In the genomic region with DNA sequence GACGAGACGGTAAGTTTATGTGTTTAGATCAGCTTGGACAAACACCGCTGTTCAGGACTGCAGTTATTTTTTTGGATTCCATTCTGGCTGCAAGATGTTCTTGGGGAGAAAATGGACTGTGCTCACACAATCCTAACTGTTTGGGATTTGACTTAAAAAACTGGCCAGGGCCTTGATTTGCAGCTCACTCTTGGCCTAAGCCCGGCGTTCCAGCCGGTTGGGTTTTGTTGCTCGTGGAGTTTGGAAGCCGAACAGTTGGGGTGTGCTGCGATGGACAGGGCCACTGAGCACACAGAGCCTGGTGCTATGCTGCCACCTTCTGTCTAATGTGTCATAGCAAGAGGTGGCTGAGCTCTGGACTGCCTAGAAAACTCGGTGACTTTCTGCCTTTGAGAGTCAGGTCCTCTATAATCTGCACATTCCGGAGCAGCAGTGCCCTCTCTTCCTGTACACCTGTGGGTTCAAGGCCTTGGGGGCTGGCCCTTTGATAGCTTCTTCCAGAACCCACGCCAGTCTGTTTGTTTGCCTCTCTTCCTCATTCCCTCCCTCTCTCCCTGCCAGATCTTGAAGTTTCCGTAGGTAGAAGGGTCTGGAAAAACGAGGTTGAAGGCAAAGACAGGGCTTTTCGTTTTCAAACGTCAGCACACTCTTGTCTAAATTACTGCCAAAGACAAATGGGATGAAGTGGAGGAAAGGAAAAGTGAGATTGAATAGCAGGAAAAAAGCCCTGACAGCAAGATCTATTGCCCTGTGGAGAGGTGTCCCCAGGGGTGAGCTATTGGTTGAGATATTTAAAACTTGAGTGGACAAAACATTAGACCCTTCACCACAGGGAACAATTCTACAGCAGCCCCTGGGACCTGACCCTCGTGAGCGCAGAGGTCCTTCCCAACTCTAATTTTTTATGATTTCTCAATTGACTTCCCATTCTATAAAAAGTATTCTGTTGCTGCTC, we compare ENCODE assay signal across 1 cellular context.
TF ChIP-seq lines count a peak whose summit lies in the region.

No MANE protein-coding gene starts in this region.

TF ChIP-seq in HepG2, 621 proteins besides CTCF, POLR2A, EP300 and RAD21 (continued from another document and continues in another):
- TF ChIP-seq, protein P1, sequence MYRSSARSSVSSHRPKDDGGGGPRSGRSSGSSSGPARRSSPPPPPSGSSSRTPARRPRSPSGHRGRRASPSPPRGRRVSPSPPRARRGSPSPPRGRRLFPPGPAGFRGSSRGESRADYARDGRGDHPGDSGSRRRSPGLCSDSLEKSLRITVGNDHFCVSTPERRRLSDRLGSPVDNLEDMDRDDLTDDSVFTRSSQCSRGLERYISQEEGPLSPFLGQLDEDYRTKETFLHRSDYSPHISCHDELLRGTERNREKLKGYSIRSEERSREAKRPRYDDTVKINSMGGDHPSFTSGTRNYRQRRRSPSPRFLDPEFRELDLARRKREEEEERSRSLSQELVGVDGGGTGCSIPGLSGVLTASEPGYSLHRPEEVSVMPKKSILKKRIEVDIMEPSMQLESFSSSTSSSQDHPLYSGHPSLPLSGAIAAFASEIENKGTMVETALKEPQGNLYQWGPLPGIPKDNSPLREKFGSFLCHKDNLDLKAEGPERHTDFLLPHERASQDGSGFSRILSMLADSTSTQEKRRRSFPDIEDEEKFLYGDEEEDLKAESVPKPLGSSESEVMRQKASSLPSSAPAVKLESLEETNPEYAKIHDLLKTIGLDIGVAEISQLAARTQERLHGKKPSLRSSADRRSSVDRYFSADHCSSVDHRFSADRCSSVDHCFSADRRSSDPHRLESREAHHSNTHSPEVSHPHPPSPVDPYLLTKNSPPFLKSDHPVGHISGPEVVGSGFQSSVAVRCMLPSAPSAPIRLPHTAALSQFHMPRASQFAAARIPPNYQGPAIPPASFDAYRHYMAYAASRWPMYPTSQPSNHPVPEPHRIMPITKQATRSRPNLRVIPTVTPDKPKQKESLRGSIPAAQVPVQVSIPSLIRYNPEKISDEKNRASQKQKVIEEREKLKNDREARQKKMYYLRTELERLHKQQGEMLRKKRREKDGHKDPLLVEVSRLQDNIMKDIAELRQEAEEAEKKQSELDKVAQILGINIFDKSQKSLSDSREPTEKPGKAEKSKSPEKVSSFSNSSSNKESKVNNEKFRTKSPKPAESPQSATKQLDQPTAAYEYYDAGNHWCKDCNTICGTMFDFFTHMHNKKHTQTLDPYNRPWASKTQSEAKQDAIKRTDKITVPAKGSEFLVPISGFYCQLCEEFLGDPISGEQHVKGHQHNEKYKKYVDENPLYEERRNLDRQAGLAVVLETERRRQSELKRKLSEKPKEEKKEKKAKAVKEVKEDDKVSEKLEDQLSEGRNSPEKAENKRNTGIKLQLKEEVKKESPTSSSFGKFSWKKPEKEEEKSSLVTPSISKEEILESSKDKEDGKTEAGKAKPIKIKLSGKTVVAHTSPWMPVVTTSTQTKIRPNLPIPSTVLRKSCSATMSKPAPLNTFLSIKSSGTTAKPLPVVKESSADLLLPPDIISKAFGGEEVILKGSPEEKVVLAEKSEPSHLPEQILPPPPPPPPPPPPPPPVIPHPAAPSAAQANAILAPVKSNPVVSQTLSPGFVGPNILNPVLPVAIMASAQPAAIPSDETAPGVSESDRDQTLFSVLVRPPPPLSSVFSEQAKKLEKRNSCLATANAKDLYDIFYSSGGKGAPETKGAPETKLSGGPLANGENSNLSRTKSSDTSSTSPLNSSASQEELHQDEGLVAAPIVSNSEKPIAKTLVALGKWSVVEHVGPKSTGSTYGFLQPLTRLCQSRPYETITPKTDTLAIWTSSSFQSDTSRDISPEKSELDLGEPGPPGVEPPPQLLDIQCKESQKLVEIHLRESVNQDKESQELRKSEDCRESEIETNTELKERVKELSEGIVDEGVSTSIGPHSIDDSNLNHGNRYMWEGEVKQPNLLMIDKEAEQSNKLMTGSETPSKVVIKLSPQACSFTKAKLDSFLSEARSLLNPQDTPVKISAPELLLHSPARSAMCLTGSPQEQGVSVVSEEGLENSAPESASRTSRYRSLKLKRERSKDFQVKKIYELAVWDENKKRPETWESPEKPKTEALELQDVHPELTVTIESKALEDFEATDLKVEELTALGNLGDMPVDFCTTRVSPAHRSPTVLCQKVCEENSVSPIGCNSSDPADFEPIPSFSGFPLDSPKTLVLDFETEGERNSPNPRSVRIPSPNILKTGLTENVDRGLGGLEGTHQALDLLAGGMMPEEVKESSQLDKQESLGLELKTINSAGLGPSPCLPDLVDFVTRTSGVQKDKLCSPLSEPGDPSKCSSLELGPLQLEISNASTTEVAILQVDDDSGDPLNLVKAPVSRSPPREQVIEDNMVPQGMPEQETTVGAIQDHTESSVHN (CRISPR knock-in tag; IDR thresholded peaks at IDR 0.05): no peak
- TF ChIP-seq CBFB (CRISPR knock-in tag; IDR thresholded peaks at IDR 0.05) (no peak), TAF15 (IDR thresholded peaks at IDR 0.05; ENCODE audit: low read depth, low read length, poor library complexity, severe bottlenecking) (no peak), ZNF383 (CRISPR knock-in tag; IDR thresholded peaks at IDR 0.05; ENCODE audit: borderline replicate concordance) (no peak), WIZ (CRISPR knock-in tag; IDR thresholded peaks at IDR 0.05) (0 out of 2 replicates have a peak, but pooled peaks have one; percentile 52), KLF16 (CRISPR knock-in tag; IDR thresholded peaks at IDR 0.05) (no peak), ZBTB38 (CRISPR knock-in tag; IDR thresholded peaks at IDR 0.05) (0 out of 2 replicates have a peak, but pooled peaks have one; percentile 18), FOXA1 (IDR thresholded peaks at IDR 0.05) (no peak), FOXA1 (CRISPR knock-in tag; IDR thresholded peaks at IDR 0.05) (no peak), ZNF614 (CRISPR knock-in tag; IDR thresholded peaks at IDR 0.05; ENCODE audit: borderline replicate concordance) (no peak), ZNF20 (CRISPR knock-in tag; IDR thresholded peaks at IDR 0.05) (no peak), SAP130 (CRISPR knock-in tag; IDR thresholded peaks at IDR 0.05; ENCODE audit: low read depth) (peak; percentile 29; the same call in 1 of the 2 replicates), ZNF558 (CRISPR knock-in tag; IDR thresholded peaks at IDR 0.05; ENCODE audit: borderline replicate concordance) (no peak), ZNF3 (CRISPR knock-in tag; IDR thresholded peaks at IDR 0.05) (no peak), KDM2A (CRISPR knock-in tag; IDR thresholded peaks at IDR 0.05; ENCODE audit: borderline replicate concordance, low read depth) (peak; percentile 47; the same call in 1 of the 2 replicates), ZNF24 (IDR thresholded peaks at IDR 0.05) (no peak), ZNF337 (CRISPR knock-in tag; IDR thresholded peaks at IDR 0.05; ENCODE audit: borderline replicate concordance, low read depth) (no peak), ZNF136 (CRISPR knock-in tag; IDR thresholded peaks at IDR 0.05; ENCODE audit: low read depth) (no peak), FOXO1 (CRISPR knock-in tag; IDR thresholded peaks at IDR 0.05) (0 out of 2 replicates have a peak, but pooled peaks have one; percentile 25), PRMT3 (CRISPR knock-in tag; IDR thresholded peaks at IDR 0.05; ENCODE audit: borderline replicate concordance, low read depth) (no peak), BRCA1 (CRISPR knock-in tag; IDR thresholded peaks at IDR 0.05) (no peak), XRCC5 (optimal IDR thresholded peaks at IDR 0.05; ENCODE audit: low read length) (peak; percentile 83), ZNF816 (CRISPR knock-in tag; IDR thresholded peaks at IDR 0.05; ENCODE audit: borderline replicate concordance) (no peak)
- TF ChIP-seq, protein P2, sequence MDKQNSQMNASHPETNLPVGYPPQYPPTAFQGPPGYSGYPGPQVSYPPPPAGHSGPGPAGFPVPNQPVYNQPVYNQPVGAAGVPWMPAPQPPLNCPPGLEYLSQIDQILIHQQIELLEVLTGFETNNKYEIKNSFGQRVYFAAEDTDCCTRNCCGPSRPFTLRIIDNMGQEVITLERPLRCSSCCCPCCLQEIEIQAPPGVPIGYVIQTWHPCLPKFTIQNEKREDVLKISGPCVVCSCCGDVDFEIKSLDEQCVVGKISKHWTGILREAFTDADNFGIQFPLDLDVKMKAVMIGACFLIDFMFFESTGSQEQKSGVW (CRISPR knock-in tag; IDR thresholded peaks at IDR 0.05; ENCODE audit: borderline replicate concordance): no peak
- TF ChIP-seq, protein P3, sequence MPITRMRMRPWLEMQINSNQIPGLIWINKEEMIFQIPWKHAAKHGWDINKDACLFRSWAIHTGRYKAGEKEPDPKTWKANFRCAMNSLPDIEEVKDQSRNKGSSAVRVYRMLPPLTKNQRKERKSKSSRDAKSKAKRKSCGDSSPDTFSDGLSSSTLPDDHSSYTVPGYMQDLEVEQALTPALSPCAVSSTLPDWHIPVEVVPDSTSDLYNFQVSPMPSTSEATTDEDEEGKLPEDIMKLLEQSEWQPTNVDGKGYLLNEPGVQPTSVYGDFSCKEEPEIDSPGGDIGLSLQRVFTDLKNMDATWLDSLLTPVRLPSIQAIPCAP (CRISPR knock-in tag; IDR thresholded peaks at IDR 0.05; ENCODE audit: low read depth): no peak
- TF ChIP-seq, protein P4, sequence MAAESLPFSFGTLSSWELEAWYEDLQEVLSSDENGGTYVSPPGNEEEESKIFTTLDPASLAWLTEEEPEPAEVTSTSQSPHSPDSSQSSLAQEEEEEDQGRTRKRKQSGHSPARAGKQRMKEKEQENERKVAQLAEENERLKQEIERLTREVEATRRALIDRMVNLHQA (CRISPR knock-in tag; IDR thresholded peaks at IDR 0.05): no peak
- TF ChIP-seq, protein P5, sequence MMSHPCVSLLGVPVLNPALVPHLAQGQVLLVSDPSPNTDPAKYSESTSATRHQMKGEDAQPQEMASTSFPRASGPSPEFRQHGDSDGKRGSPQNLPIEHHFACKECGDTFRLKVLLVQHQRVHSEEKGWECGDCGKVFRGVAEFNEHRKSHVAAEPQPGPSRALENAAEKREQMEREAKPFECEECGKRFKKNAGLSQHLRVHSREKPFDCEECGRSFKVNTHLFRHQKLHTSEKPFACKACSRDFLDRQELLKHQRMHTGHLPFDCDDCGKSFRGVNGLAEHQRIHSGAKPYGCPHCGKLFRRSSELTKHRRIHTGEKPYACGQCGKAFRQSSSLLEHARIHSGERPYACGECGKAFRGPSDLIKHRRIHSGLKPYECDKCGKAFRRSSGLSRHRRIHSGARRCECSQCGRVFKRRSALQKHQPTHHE (CRISPR knock-in tag; IDR thresholded peaks at IDR 0.05; ENCODE audit: borderline replicate concordance): no peak
- TF ChIP-seq, protein P6, sequence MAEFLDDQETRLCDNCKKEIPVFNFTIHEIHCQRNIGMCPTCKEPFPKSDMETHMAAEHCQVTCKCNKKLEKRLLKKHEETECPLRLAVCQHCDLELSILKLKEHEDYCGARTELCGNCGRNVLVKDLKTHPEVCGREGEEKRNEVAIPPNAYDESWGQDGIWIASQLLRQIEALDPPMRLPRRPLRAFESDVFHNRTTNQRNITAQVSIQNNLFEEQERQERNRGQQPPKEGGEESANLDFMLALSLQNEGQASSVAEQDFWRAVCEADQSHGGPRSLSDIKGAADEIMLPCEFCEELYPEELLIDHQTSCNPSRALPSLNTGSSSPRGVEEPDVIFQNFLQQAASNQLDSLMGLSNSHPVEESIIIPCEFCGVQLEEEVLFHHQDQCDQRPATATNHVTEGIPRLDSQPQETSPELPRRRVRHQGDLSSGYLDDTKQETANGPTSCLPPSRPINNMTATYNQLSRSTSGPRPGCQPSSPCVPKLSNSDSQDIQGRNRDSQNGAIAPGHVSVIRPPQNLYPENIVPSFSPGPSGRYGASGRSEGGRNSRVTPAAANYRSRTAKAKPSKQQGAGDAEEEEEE (CRISPR knock-in tag; IDR thresholded peaks at IDR 0.05; ENCODE audit: borderline replicate concordance): peak; percentile 79; the same call in 1 of the 2 replicates
- TF ChIP-seq, protein P7, sequence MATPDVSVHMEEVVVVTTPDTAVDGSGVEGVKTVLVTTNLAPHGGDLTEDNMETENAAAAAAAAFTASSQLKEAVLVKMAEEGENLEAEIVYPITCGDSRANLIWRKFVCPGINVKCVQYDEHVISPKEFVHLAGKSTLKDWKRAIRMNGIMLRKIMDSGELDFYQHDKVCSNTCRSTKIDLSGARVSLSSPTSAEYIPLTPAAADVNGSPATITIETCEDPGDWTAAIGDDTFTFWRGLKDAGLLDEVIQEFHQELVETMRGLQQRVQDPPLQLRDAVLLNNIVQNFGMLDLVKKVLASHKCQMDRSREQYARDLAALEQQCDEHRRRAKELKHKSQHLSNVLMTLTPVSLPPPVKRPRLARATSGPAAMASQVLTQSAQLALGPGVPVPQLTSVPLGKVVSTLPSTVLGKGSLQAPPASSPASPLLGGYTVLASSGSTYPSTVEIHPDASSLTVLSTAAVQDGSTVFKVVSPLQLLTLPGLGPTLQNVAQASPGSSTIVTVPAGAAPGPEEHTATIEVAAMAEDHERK (CRISPR knock-in tag; IDR thresholded peaks at IDR 0.05; ENCODE audit: low read depth): no peak
- TF ChIP-seq, protein P8, sequence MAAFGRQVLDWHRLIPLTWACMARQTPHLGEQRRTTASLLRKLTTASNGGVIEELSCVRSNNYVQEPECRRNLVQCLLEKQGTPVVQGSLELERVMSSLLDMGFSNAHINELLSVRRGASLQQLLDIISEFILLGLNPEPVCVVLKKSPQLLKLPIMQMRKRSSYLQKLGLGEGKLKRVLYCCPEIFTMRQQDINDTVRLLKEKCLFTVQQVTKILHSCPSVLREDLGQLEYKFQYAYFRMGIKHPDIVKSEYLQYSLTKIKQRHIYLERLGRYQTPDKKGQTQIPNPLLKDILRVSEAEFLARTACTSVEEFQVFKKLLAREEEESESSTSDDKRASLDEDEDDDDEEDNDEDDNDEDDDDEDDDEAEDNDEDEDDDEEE (CRISPR knock-in tag; IDR thresholded peaks at IDR 0.05): no peak
- TF ChIP-seq, protein P9, sequence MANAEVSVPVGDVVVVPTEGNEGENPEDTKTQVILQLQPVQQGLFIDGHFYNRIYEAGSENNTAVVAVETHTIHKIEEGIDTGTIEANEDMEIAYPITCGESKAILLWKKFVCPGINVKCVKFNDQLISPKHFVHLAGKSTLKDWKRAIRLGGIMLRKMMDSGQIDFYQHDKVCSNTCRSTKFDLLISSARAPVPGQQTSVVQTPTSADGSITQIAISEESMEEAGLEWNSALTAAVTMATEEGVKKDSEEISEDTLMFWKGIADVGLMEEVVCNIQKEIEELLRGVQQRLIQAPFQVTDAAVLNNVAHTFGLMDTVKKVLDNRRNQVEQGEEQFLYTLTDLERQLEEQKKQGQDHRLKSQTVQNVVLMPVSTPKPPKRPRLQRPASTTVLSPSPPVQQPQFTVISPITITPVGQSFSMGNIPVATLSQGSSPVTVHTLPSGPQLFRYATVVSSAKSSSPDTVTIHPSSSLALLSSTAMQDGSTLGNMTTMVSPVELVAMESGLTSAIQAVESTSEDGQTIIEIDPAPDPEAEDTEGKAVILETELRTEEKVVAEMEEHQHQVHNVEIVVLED (CRISPR knock-in tag; IDR thresholded peaks at IDR 0.05; ENCODE audit: borderline replicate concordance): no peak
